Comparison of ENCODE assay signal across 8 cellular contexts in genomic region chr14:68862954-68863594, GRCh38.
DNase-seq lines count a peak whose midpoint lies in the region; ATAC-seq and TF ChIP-seq lines count a peak whose summit lies in the region.

No MANE protein-coding gene starts in this region.

- ATAC-seq in gastrocnemius medialis (peak; percentile 63 to 70), GM21825 (IDR thresholded peaks at IDR 0.05; ENCODE audit: unreplicated experiment) (no peak)

- no peaks in the 10 kb centered on the region for H3K36me3 ChIP-seq in gastrocnemius medialis

- TF ChIP-seq CTCF in GM12873 (IDR thresholded peaks at IDR 0.05; ENCODE audit: insufficient read depth, low read depth, low read length, missing control alignments) (peak; percentile 83), gastrocnemius medialis (IDR thresholded peaks at IDR 0.05 in 4 of 5, conservative IDR thresholded peaks at IDR 0.05 in 1 of 5) (peak; percentile 42 to 79 (median 64))

- no peaks in the 10 kb centered on the region for H3K4me1 ChIP-seq in gastrocnemius medialis

- H3K9me3 ChIP-seq in gastrocnemius medialis = no peaks in the 10 kb centered on the region

- no peak overlapping the region for H3K4me3 ChIP-seq in gastrocnemius medialis

- TF ChIP-seq POLR2A in gastrocnemius medialis (IDR thresholded peaks at IDR 0.05) = no peak

- in situ Hi-C loops in gastrocnemius medialis (cut with MboI; ENCODE audit: low sequenced_read_pairs in 4 of 4) = no loop called here

- intact Hi-C loops in gastrocnemius medialis (cut with DNase I; ENCODE audit: low total_unique reads) = loop anchor here (5.0 kb wide), 1 partner anchor 244 kb away; no protein-coding TSS in a partner anchor

- peak; percentile 94 for DNase-seq in NCI-H1694 (lab: John Stamatoyannopoulos, UW)
- peak in 4 of 5 donors; percentile 28 to 64 (median 47) for DNase-seq in T-helper 1 cell
- DNase-seq in amygdala (lab: John Stamatoyannopoulos, UW) = peak in 46 of 56 donors; percentile 1 to 78 (median 38)
- peak; percentile 44 to 57 for DNase-seq in hippocampal formation (lab: John Stamatoyannopoulos, UW)
- peak; percentile 38 to 44 for DNase-seq in gastrocnemius medialis
- DNase-seq in cortex of kidney (lab: John Stamatoyannopoulos, UW) = no peak

- H3K27me3 ChIP-seq in gastrocnemius medialis = no peaks in the 10 kb centered on the region

- no peak overlapping the region for H3K27ac ChIP-seq in gastrocnemius medialis
